Comparison of ENCODE assay signal across 1 cellular context in genomic region chr17:7242717-7243576, GRCh38.
A peak's percentile ranks its signal among the peaks of the same experiment; 100 is the strongest.
TF ChIP-seq lines count a peak whose summit lies in the region.

No MANE protein-coding gene starts in this region.

TF ChIP-seq in GM23338, 12 proteins besides CTCF, POLR2A, EP300 and RAD21 (continued from another document):
- TF ChIP-seq ZNF462 (CRISPR knock-in tag; IDR thresholded peaks at IDR 0.05) (no peak), REST (IDR thresholded peaks at IDR 0.05; ENCODE audit: unreplicated experiment) (no peak), ZNF331 (CRISPR knock-in tag; IDR thresholded peaks at IDR 0.05; ENCODE audit: low read depth) (no peak), ETS1 (IDR thresholded peaks at IDR 0.05) (peak; percentile 76), NANOG (IDR thresholded peaks at IDR 0.05; ENCODE audit: borderline replicate concordance) (no peak), STAT1 (IDR thresholded peaks at IDR 0.05; ENCODE audit: unreplicated experiment) (no peak), JUNB (IDR thresholded peaks at IDR 0.05; ENCODE audit: unreplicated experiment) (no peak), ZNF114 (CRISPR knock-in tag; IDR thresholded peaks at IDR 0.05) (no peak)
